ENCODE assay signal across 11 cellular contexts in the genomic region with DNA sequence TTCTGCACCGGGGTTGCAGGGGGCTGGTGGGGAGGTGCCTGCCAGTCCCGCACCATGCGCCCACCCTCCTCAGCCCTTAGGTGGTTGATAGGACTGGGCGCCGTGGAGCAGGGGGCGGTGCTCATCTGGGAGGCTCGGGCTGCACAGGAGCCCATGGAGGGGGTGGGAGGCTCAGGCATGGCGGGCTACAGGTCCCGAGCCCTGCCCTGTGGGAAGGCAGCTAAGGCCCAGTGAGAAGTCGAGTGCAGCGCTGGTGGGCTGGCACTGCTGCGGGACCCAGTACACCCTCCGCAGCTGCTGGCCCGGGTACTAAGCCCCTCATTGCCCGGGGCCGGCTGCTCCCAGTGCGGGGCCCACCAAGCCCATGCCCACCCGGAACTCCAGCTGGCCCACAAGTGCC. TPM values are rescaled to one million over a fixed set of nuclear protein-coding genes. Genes with fewer than 3 reads are reported as not detected.
"Had no signal": no experiment of that assay in that cellular context is flagged by ENCODE, and none has a peak within 500 bp of the region (broad histone marks: within the 10 kb centered on the region; RNA-seq: fewer than 3 reads in every experiment).

No MANE protein-coding gene starts in this region.

RNA-seq across cellular contexts. Expression of a gene that starts 20.4 kb away (rescaled TPM):
- total RNA-seq: activated B cell treated with CpG ODN at 0.5 μM for 24 hours; activated CD4-positive, alpha-beta memory T cell treated with anti-CD3 and anti-CD28 coated beads for 36 hours; activated CD4-positive, alpha-beta memory T cell treated with anti-CD3 and anti-CD28 coated beads, Interleukin-2, amount 10 ng/mL, durations not matched to agents 7 days and 5 days; activated CD4-positive, alpha-beta T cell treated with anti-CD3 and anti-CD28 coated beads for 36 hours; activated CD4-positive, alpha-beta T cell treated with anti-CD3 and anti-CD28 coated beads, Interleukin-2, amount 10 ng/mL, durations not matched to agents 24 days and 14 days; activated CD4-positive, alpha-beta T cell treated with anti-CD3 and anti-CD28 coated beads, Interleukin-2, amount 10 ng/mL, durations not matched to agents 7 days and 5 days; activated CD8-positive, alpha-beta memory T cell treated with anti-CD3 and anti-CD28 coated beads for 36 hours; activated CD8-positive, alpha-beta memory T cell treated with anti-CD3 and anti-CD28 coated beads, Interleukin-2, amount 10 ng/mL, durations not matched to agents 7 days and 5 days; activated CD8-positive, alpha-beta T cell treated with anti-CD3 and anti-CD28 coated beads for 36 hours; activated CD8-positive, alpha-beta T cell treated with anti-CD3 and anti-CD28 coated beads, Interleukin-2, amount 10 ng/mL, durations not matched to agents 7 days and 5 days; T-helper 2 cell treated with Interferon-gamma antibody and Interleukin-4, amounts not matched to agents 100 ng/mL and 5 ng/mL, for 36 hours had no signal
